In genomic region chr11:102981324-102981910, GRCh38 we compare ENCODE assay signal across 15 cellular contexts. TPM values are rescaled to one million over a fixed set of nuclear protein-coding genes. Genes with fewer than 3 reads are reported as not detected.
DNase-seq lines count a peak whose midpoint lies in the region; ATAC-seq, FAIRE-seq and TF ChIP-seq lines count a peak whose summit lies in the region.
"Had no signal": no experiment of that assay in that cellular context is flagged by ENCODE, and none has a peak within 500 bp of the region (broad histone marks: within the 10 kb centered on the region; RNA-seq: fewer than 3 reads in every experiment).

No MANE protein-coding gene starts in this region.

- H3K27me3 Mint-ChIP-seq in activated CD4-positive, alpha-beta T cell treated with anti-CD3 and anti-CD28 coated beads for 36 hours = peaks cover 8% of the 10 kb centered on the region

- H3K9ac ChIP-seq in keratinocyte (ENCODE audit: control insufficient read depth, extremely low read depth, insufficient read depth, low read length) = no peak overlapping the region

- H3K79me2 ChIP-seq in keratinocyte (ENCODE audit: control insufficient read depth, insufficient read depth, low read length) = no peaks in the 10 kb centered on the region

- intact Hi-C loops in activated CD4-positive, alpha-beta T cell treated with anti-CD3 and anti-CD28 coated beads for 36 hours (cut with DNase I, micrococcal nuclease) = no loop called here

- POLR2A ChIA-PET in activated CD4-positive, alpha-beta T cell treated with anti-CD3 and anti-CD28 coated beads for 36 hours (lab: Charles Lee) = no interaction called here

- H3K9me1 ChIP-seq in keratinocyte (ENCODE audit: control insufficient read depth, extremely low read depth, insufficient read depth, low read length) = no peaks in the 10 kb centered on the region

- dilution Hi-C loops in keratinocyte (cut with MboI; ENCODE audit: extremely low pct_ligation_motif_present, low sequenced_read_pairs) = no loop called here

- peaks cover 7% of the 10 kb centered on the region for H3K4me1 ChIP-seq in keratinocyte (ENCODE audit: control insufficient read depth, extremely low read depth, insufficient read depth, low read length)
- H3K4me1 ChIP-seq: heart left ventricle, sigmoid colon had no signal

- ATAC-seq in activated CD4-positive, alpha-beta T cell treated with anti-CD3 and anti-CD28 coated beads for 36 hours = peak; percentile 26
- ATAC-seq in HG02588 (IDR thresholded peaks at IDR 0.05; ENCODE audit: unreplicated experiment) (peak; percentile 69), HG03558 (IDR thresholded peaks at IDR 0.05; ENCODE audit: extremely low read depth, unreplicated experiment) (peak; percentile 73), GM19324 (IDR thresholded peaks at IDR 0.05; ENCODE audit: low FRiP score, unreplicated experiment) (no peak)
- ATAC-seq: heart left ventricle had no signal

- H3K9me3 ChIP-seq in keratinocyte (ENCODE audit: control insufficient read depth, low read depth, low read length) = no peaks in the 10 kb centered on the region
- H3K9me3 ChIP-seq: sigmoid colon had no signal

- no peaks in the 10 kb centered on the region for H3K9me3 Mint-ChIP-seq in activated CD4-positive, alpha-beta T cell treated with anti-CD3 and anti-CD28 coated beads for 36 hours (ENCODE audit: low read depth)
- H3K9me3 Mint-ChIP-seq: activated B cell treated with CpG ODN at 0.5 μM for 24 hours had no signal

- CTCF ChIA-PET in activated CD4-positive, alpha-beta T cell treated with anti-CD3 and anti-CD28 coated beads for 36 hours (lab: Charles Lee) = no interaction called here

- DNase-seq in activated CD4-positive, alpha-beta T cell treated with anti-CD3 and anti-CD28 coated beads for 36 hours = no peak
- DNase-seq in activated CD4-positive, alpha-beta T cell treated with anti-CD3 and anti-CD28 coated beads, Interleukin-2, amount 50 U/mL, for 48 hours = no peak
- DNase-seq in keratinocyte (ENCODE audit: low read depth, low spot score) (no peak), kidney tubule cell (ENCODE audit: low spot score) (no peak), superior temporal gyrus (ENCODE audit: extremely low spot score) (no peak)
- DNase-seq: activated B cell treated with CpG ODN at 0.5 μM for 24 hours; activated naive CD4-positive, alpha-beta T cell; cortex of kidney; heart left ventricle; SHP77 treated with DMSO at 0.1 percent for 48 hours; sigmoid colon had no signal

- H4K20me1 ChIP-seq in keratinocyte (ENCODE audit: control insufficient read depth, extremely low read depth, insufficient read depth, low read length) = no peaks in the 10 kb centered on the region

- no peaks in the 10 kb centered on the region for H3K36me3 Mint-ChIP-seq in activated CD4-positive, alpha-beta T cell treated with anti-CD3 and anti-CD28 coated beads for 36 hours (ENCODE audit: low read depth)

- no peak overlapping the region for H2AFZ ChIP-seq in keratinocyte (ENCODE audit: control insufficient read depth, low read length)

- no peak for TF ChIP-seq CTCF in keratinocyte (optimal IDR thresholded peaks at IDR 0.05 in 1 of 3, IDR thresholded peaks at IDR 0.05 in 1 of 3, conservative IDR thresholded peaks at IDR 0.05 in 1 of 3; ENCODE audit: extremely low read depth in 1 of 3, insufficient read depth in 2 of 3, low read length in 3 of 3)

- H3K27ac ChIP-seq in keratinocyte (ENCODE audit: control insufficient read depth, insufficient read depth, low read length) = no peak overlapping the region
- H3K27ac ChIP-seq: 22Rv1, heart left ventricle, sigmoid colon had no signal

- FAIRE-seq in keratinocyte (lab: Jason Lieb, UNC) = peak; percentile 26

- no peaks in the 10 kb centered on the region for H3K27me3 ChIP-seq in keratinocyte (ENCODE audit: control insufficient read depth, extremely low read depth, insufficient read depth, low read length)
- H3K27me3 ChIP-seq: heart left ventricle, sigmoid colon had no signal

- H3K4me1 Mint-ChIP-seq in activated CD4-positive, alpha-beta T cell treated with anti-CD3 and anti-CD28 coated beads for 36 hours = peaks cover 4% of the 10 kb centered on the region
- H3K4me1 Mint-ChIP-seq: activated B cell treated with CpG ODN at 0.5 μM for 24 hours had no signal

- H3K4me3 Mint-ChIP-seq in activated CD4-positive, alpha-beta T cell treated with anti-CD3 and anti-CD28 coated beads for 36 hours = no peak overlapping the region
- H3K4me3 Mint-ChIP-seq: activated B cell treated with CpG ODN at 0.5 μM for 24 hours had no signal

- H3K27ac Mint-ChIP-seq in activated CD4-positive, alpha-beta T cell treated with anti-CD3 and anti-CD28 coated beads for 36 hours = no peak overlapping the region
- H3K27ac Mint-ChIP-seq: activated B cell treated with CpG ODN at 0.5 μM for 24 hours had no signal

- H3K4me2 ChIP-seq in keratinocyte (ENCODE audit: control insufficient read depth, extremely low read depth, insufficient read depth, low read depth, low read length) = no peak overlapping the region

- no peaks in the 10 kb centered on the region for H3K36me3 ChIP-seq in keratinocyte (ENCODE audit: control insufficient read depth in 2 of 2, extremely low read depth in 1 of 2, insufficient read depth in 2 of 2, low read length in 2 of 2)
- H3K36me3 ChIP-seq: heart left ventricle, sigmoid colon had no signal

- H3K4me3 ChIP-seq in keratinocyte (ENCODE audit: control insufficient read depth in 2 of 3, extremely low read depth in 1 of 3, insufficient read depth in 2 of 3, low read depth in 1 of 3, low read length in 3 of 3) = no peak overlapping the region
- H3K4me3 ChIP-seq: heart left ventricle, sigmoid colon had no signal

RNA-seq across cellular contexts. Expression of gene MMP13, which starts 25.9 kb away (rescaled TPM):
- not detected for total RNA-seq in activated CD4-positive, alpha-beta T cell treated with anti-CD3 and anti-CD28 coated beads for 36 hours
- 0.05 TPM in 1 of 3 replicates, not detected in the others for polyA plus RNA-seq in keratinocyte
- polyA plus RNA-seq in keratinocyte (2011; ENCODE audit: low read depth) = not detected
- not detected in 2 replicates for polyA plus RNA-seq in keratinocyte (2011; cell fraction: cytosol; rRNA removed)
- 0.12 TPM in 1 of 2 replicates, not detected in the other for polyA plus RNA-seq in keratinocyte (2011; cell fraction: nucleus; rRNA removed)
- polyA plus RNA-seq in keratinocyte (2012; ENCODE audit: low replicate concordance) = not detected in 2 replicates
- polyA minus RNA-seq in keratinocyte = not detected in 3 replicates
- polyA minus RNA-seq in keratinocyte (2011; cell fraction: cytosol; rRNA and poly(A)+ RNA removed) = not detected
- polyA minus RNA-seq in keratinocyte (2011; cell fraction: nucleus; rRNA and poly(A)+ RNA removed) = not detected in 2 replicates
- total RNA-seq: activated B cell treated with CpG ODN at 0.5 μM for 24 hours, heart left ventricle, sigmoid colon had no signal
- polyA plus RNA-seq: heart left ventricle had no signal
